In the genomic region with DNA sequence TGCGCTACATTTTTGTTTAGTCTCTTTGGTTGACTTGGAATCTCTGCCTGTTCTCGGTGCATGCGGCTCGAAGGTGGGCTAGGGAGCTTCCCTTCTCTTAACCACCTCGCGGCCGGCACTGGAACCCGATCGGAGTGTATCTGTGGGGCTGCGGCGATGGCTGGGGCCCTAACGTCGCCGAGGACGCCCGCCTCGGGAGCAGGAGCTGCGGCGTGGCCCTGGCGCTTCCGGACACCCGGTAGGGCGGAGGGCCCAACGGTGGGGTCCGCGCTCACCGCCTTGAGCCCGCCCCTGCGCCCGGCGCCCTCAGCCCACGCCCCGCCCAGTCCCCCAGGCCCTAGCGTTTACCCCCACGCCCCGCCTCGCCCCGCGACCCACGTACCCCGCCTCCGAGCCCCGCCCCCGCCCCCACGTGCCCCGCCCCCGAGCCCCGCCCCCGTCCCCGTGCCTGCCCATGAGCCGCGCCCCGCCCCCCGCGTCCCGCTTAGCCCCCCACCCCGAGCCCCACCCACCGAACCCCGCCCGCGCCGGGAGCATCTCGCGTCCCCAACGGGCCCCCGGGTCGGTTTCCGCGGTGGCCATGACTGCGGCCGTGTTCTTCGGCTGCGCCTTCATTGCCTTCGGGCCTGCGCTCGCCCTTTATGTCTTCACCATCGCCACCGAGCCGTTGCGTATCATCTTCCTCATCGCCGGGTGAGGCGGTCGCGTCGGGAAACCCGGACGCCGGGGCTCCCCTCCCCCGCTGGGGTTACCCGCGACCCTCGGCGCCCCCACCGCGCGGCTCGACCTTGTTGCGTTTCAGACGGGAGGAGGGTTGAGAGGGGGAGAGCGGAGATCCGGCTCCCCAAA, we compare ENCODE assay signal across 8 cellular contexts. TPM values are rescaled to one million over a fixed set of nuclear protein-coding genes. Genes with fewer than 3 reads are reported as not detected.
A peak's percentile ranks its signal among the peaks of the same experiment; 100 is the strongest.
DNase-seq lines count a peak whose midpoint lies in the region; TF ChIP-seq lines count a peak whose summit lies in the region.

Gene APH1B, plus strand, starts transcription at position 562 of the 849 bp plus-strand sequence. Its CDS starts 19 bp downstream, at position 581.

- H3K27me3 ChIP-seq in ascending aorta, result no peaks in the 10 kb centered on the region

- H3K4me3 ChIP-seq in HEK293 (ENCODE audit: low read depth, low read length) (peak within 1 kb of the TSS; percentile 61), ascending aorta (peak within 1 kb of the TSS; percentile 76 to 81), retinal pigment epithelial cell (ENCODE audit: low read length) (peak within 1 kb of the TSS; percentile 68)

- H3K36me3 Mint-ChIP-seq in T-helper 2 cell treated with Interferon-gamma antibody and Interleukin-4, amounts not matched to agents 5 μg/mL and 100 μg/mL, for 36 hours (ENCODE audit: low read depth), result peaks cover 18% of the 10 kb centered on the region

- DNase-seq in GM04504 (ENCODE audit: low read depth), result peak; percentile 40
- peak; percentile 81 for DNase-seq in NCI-H1092 treated with DMSO at 0.1 percent for 48 hours (lab: John Stamatoyannopoulos, UW)
- DNase-seq in T-helper 2 cell treated with Interferon-gamma antibody and Interleukin-4, amounts not matched to agents 5 μg/mL and 100 μg/mL, for 36 hours (ENCODE audit: low spot score), result peak; percentile 76
- DNase-seq in ascending aorta (ENCODE audit: low spot score in 2 of 2), result peak in 1 of 2 donors; percentile 85
- peak; percentile 64 for DNase-seq in hepatic stellate cell (ENCODE audit: low spot score)
- DNase-seq in retinal pigment epithelial cell (ENCODE audit: low read depth), result no peak
- no peak for DNase-seq in NCI-H187 treated with DMSO at 0.1 percent for 48 hours (lab: John Stamatoyannopoulos, UW)

- H3K4me1 ChIP-seq in HEK293 (ENCODE audit: control insufficient read depth, insufficient read depth, low read length) (no peaks in the 10 kb centered on the region; the same call in 1 of the 2 replicates), ascending aorta (peaks cover 0 to 4% of the 10 kb centered on the region in 2 donors)

- H3K27ac ChIP-seq in HEK293 (ENCODE audit: extremely low read depth, low read depth, low read length) (peak within 1 kb of the TSS; percentile 66; the same call in 1 of the 2 replicates), ascending aorta (peak within 1 kb of the TSS; percentile 84 to 87)

- peak within 1 kb of the TSS; percentile 84 for H3K4me3 Mint-ChIP-seq in T-helper 2 cell treated with Interferon-gamma antibody and Interleukin-4, amounts not matched to agents 5 μg/mL and 100 μg/mL, for 36 hours

- peaks cover 34% of the 10 kb centered on the region for H3K4me1 Mint-ChIP-seq in T-helper 2 cell treated with Interferon-gamma antibody and Interleukin-4, amounts not matched to agents 5 μg/mL and 100 μg/mL, for 36 hours (ENCODE audit: low read depth)

- peak; percentile 34; the same call in 1 of the 2 replicates for TF ChIP-seq CTCF in HEK293 (tag by site-specific recombination; IDR thresholded peaks at IDR 0.05)
- no peak for TF ChIP-seq CTCF in ascending aorta (IDR thresholded peaks at IDR 0.05)
- peak; percentile 2 for TF ChIP-seq CTCF in retinal pigment epithelial cell (conservative IDR thresholded peaks at IDR 0.05; ENCODE audit: low read depth, low read length)

- intact Hi-C loops in ascending aorta (cut with DNase I), result loop anchor here (1.0 to 5.0 kb wide), 4 partner anchors 88 to 230 kb away; partner anchors contain the start of genes LACTB, RAB8B and RPS27L

- H3K36me3 ChIP-seq in HEK293 (ENCODE audit: control insufficient read depth in 2 of 2, insufficient read depth in 1 of 2, low read length in 2 of 2), result 0 out of 3 replicates have a peak, but pooled peaks cover 0 to 4% of the 10 kb centered on the region in 2 experiments
- H3K36me3 ChIP-seq in ascending aorta, result no peaks in the 10 kb centered on the region

- POLR2A ChIA-PET in HEK293 (lab: Yijun Ruan, JAX), result interaction anchor here (0.6 to 1.5 kb wide), 4 partner anchors 120 to 491 kb away, joined by 3 to 9 read pairs (median 3); partner anchors contain the start of gene RPS27L

- no peaks in the 10 kb centered on the region for H3K9me3 ChIP-seq in HEK293 (ENCODE audit: control insufficient read depth, insufficient read depth, low read depth, low read length)
- H3K9me3 ChIP-seq in ascending aorta, result no peaks in the 10 kb centered on the region

- peak within 1 kb of the TSS; percentile 81 for H3K27ac Mint-ChIP-seq in T-helper 2 cell treated with Interferon-gamma antibody and Interleukin-4, amounts not matched to agents 5 μg/mL and 100 μg/mL, for 36 hours

- no peaks in the 10 kb centered on the region for H3K9me3 Mint-ChIP-seq in T-helper 2 cell treated with Interferon-gamma antibody and Interleukin-4, amounts not matched to agents 5 μg/mL and 100 μg/mL, for 36 hours

- CTCF ChIA-PET in HEK293 (lab: Yijun Ruan, JAX), result interaction anchor here (0.7 to 0.9 kb wide), 2 partner anchors 13 to 130 kb away, joined by 3 read pairs; no protein-coding TSS in a partner anchor

- no peaks in the 10 kb centered on the region for H3K27me3 Mint-ChIP-seq in T-helper 2 cell treated with Interferon-gamma antibody and Interleukin-4, amounts not matched to agents 5 μg/mL and 100 μg/mL, for 36 hours (ENCODE audit: low read depth)

TF ChIP-seq in HEK293, 187 proteins besides CTCF, POLR2A, EP300 and RAD21 (continues in another document):
- TF ChIP-seq PATZ1 (tag by site-specific recombination; IDR thresholded peaks at IDR 0.05) (0 out of 2 replicates have a peak, but pooled peaks have one; percentile 23), BCL6B (tag by site-specific recombination; IDR thresholded peaks at IDR 0.05) (no peak), ZNF558 (tag by site-specific recombination; IDR thresholded peaks at IDR 0.05) (no peak), ZNF248 (tag by site-specific recombination; IDR thresholded peaks at IDR 0.05) (no peak), YY1 (tag by site-specific recombination; IDR thresholded peaks at IDR 0.05) (peak; percentile 72), TCF7L2 (IDR thresholded peaks at IDR 0.05; ENCODE audit: borderline replicate concordance, low read depth, low read length) (no peak), ZFHX2 (tag by site-specific recombination; conservative IDR thresholded peaks at IDR 0.05) (peak; percentile 43; the same call in 1 of the 2 replicates)
- TF ChIP-seq, protein P1, sequence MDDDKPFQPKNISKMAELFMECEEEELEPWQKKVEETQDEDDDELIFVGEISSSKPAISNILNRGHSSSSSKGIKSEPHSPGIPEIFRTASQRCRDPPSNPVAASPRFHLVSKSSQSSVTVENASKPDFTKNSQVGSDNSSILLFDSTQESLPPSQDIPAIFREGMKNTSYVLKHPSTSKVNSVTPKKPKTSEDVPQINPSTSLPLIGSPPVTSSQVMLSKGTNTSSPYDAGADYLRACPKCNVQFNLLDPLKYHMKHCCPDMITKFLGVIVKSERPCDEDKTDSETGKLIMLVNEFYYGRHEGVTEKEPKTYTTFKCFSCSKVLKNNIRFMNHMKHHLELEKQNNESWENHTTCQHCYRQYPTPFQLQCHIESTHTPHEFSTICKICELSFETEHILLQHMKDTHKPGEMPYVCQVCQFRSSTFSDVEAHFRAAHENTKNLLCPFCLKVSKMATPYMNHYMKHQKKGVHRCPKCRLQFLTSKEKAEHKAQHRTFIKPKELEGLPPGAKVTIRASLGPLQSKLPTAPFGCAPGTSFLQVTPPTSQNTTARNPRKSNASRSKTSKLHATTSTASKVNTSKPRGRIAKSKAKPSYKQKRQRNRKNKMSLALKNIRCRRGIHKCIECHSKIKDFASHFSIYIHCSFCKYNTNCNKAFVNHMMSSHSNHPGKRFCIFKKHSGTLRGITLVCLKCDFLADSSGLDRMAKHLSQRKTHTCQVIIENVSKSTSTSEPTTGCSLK (tag by site-specific recombination; IDR thresholded peaks at IDR 0.05), result no peak

RNA-seq across cellular contexts. Expression of gene APH1B, which starts in this region (rescaled TPM):
- total RNA-seq in ascending aorta, result 17.0 TPM

Comparison
In these comparisons a context has a peak if more than half of its experiments do, and no peak if none do; other contexts are left out.
1. DNase-seq: peak in GM04504 (single experiment), NCI-H1092 treated with DMSO at 0.1 percent for 48 hours (single experiment), T-helper 2 cell treated with Interferon-gamma antibody and Interleukin-4, amounts not matched to agents 5 μg/mL and 100 μg/mL, for 36 hours (single experiment) and hepatic stellate cell (single experiment); none in retinal pigment epithelial cell (single experiment) and NCI-H187 treated with DMSO at 0.1 percent for 48 hours (single experiment).
2. CTCF ChIP-seq: peak in HEK293 (single experiment) and retinal pigment epithelial cell (single experiment); none in ascending aorta (0 of 3).
3. Peak in every context shown above with its lines, with median percentiles within 50 percentile points of each other: H3K4me3 ChIP-seq.